ENCODE assay signal across 10 cellular contexts in the genomic region with DNA sequence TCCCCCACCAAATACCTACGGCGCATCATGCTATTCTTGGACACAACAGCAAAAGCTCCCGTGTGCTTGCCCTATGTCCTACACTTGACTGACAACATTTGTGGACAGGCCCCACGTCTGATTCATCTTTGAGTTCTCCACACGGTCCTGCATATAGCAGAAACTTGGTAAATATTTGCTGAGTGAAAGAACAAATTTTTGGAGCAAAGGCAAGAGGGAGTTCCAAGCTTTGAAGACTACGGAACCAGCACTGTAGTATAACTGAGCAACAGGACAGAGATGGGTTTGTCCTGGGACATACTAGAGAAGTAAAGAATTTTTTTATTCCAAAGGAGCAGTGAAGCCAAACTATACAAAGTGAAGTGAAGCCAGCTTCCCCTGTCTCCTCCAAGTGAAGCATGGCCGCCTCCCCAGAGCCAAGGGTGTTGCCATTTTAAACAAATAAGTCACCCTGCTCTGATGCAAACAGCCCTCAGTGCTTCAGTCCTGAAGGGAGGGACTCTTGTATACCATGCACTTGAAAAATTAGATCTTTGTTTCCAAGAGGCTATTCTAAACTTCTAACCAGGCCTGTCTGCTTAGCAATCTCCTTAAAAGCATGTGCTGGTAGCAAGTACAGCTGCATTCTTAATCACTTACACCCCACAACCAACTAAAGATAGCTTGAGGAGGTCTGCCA. TPM values are rescaled to one million over a fixed set of nuclear protein-coding genes. Genes with fewer than 3 reads are reported as not detected.
A peak's percentile ranks its signal among the peaks of the same experiment; 100 is the strongest.
DNase-seq lines count a peak whose midpoint lies in the region; ATAC-seq and TF ChIP-seq lines count a peak whose summit lies in the region.
"Had no signal": no experiment of that assay in that cellular context is flagged by ENCODE, and none has a peak within 500 bp of the region (broad histone marks: within the 10 kb centered on the region; RNA-seq: fewer than 3 reads in every experiment).

No MANE protein-coding gene starts in this region.

- CTCF ChIA-PET in HEK293 (lab: Yijun Ruan, JAX), result no interaction called here

- H3K18ac ChIP-seq in neuronal stem cell (ENCODE audit: low read length), result no peak overlapping the region

- no peak overlapping the region for H3K4ac ChIP-seq in neuronal stem cell (ENCODE audit: low read length)

- no CpG with 5 or more reads among the region's 7 CpGs for WGBS in neuronal stem cell (ENCODE audit: extremely low coverage in 2 of 2, insufficient read length in 2 of 2, insufficient replicate concordance in 1 of 2), 2 donors

- H2AK5ac ChIP-seq in neuronal stem cell (ENCODE audit: low read depth, low read length), result no peak overlapping the region

- no peak overlapping the region for H3K14ac ChIP-seq in neuronal stem cell (ENCODE audit: low read length)

- no peak overlapping the region for H2BK15ac ChIP-seq in neuronal stem cell (ENCODE audit: low read length)

- H3K4me3 ChIP-seq in HEK293 (ENCODE audit: low read depth, low read length), result no peak overlapping the region
- H3K4me3 ChIP-seq in left ventricle myocardium inferior, result no peak overlapping the region
- H3K4me3 ChIP-seq in subcutaneous abdominal adipose tissue (ENCODE audit: low read depth in 1 of 5, low read length in 5 of 5), result peak overlapping the region in 3 of 5 donors; percentile 6 to 25 (median 21)
- no peak overlapping the region for H3K4me3 ChIP-seq in neuronal stem cell (ENCODE audit: low read length in 2 of 2)
- H3K4me3 ChIP-seq: ovary had no signal

- no peak overlapping the region for H2BK5ac ChIP-seq in neuronal stem cell (ENCODE audit: low read length)

- H3K36me3 ChIP-seq in HEK293 (ENCODE audit: control insufficient read depth in 2 of 2, insufficient read depth in 1 of 2, low read length in 2 of 2), result no peaks in the 10 kb centered on the region
- H3K36me3 ChIP-seq in left ventricle myocardium inferior, result no peaks in the 10 kb centered on the region
- no peaks in the 10 kb centered on the region for H3K36me3 ChIP-seq in subcutaneous abdominal adipose tissue (ENCODE audit: control insufficient read depth in 5 of 5, insufficient read depth in 5 of 5, low read length in 5 of 5)
- H3K36me3 ChIP-seq in neuronal stem cell (replicated peaks in 1 of 2; ENCODE audit: control insufficient read depth in 2 of 2, insufficient read depth in 2 of 2, low read length in 2 of 2), result no peaks in the 10 kb centered on the region
- H3K36me3 ChIP-seq: ovary had no signal

- peaks cover 8% of the 10 kb centered on the region for H3K79me1 ChIP-seq in neuronal stem cell (ENCODE audit: low read depth, low read length)

- no peak overlapping the region for H2BK120ac ChIP-seq in neuronal stem cell (ENCODE audit: low read depth, low read length)

- ATAC-seq in GM18873 (IDR thresholded peaks at IDR 0.05; ENCODE audit: low FRiP score, unreplicated experiment), result no peak

- H3K27me3 ChIP-seq in left ventricle myocardium inferior (ENCODE audit: low read depth) (no peaks in the 10 kb centered on the region), subcutaneous abdominal adipose tissue (ENCODE audit: control insufficient read depth in 5 of 5, insufficient read depth in 4 of 5, low read length in 5 of 5) (no peaks in the 10 kb centered on the region), neuronal stem cell (ENCODE audit: control insufficient read depth in 3 of 3, insufficient read depth in 3 of 3, low read depth in 1 of 3, low read length in 3 of 3) (no peaks in the 10 kb centered on the region)
- H3K27me3 ChIP-seq: ovary had no signal

- intact Hi-C loops in left ventricle myocardium inferior (cut with micrococcal nuclease), result no loop called here

- H3K4me2 ChIP-seq in neuronal stem cell (ENCODE audit: insufficient read depth, low read length, poor library complexity, severe bottlenecking), result no peak overlapping the region

- peak; percentile 27 for DNase-seq in amniotic epithelial cell (ENCODE audit: low read depth)
- DNase-seq in left ventricle myocardium inferior, result no peak
- DNase-seq in neuronal stem cell (ENCODE audit: low spot score), result no peak
- DNase-seq in stimulated activated CD4-positive, alpha-beta T cell treated with anti-CD3 and anti-CD28 coated beads, Interleukin-1b, Interleukin-23, amount 100 ng/mL, for 48 hours, result no peak
- DNase-seq in activated effector memory CD4-positive, alpha-beta T cell treated with anti-CD3 and anti-CD28 coated beads, Interleukin-2, amount 50 U/mL, for 16 hours, result no peak
- DNase-seq: head of caudate nucleus, ovary had no signal

- no peak overlapping the region for H2AFZ ChIP-seq in neuronal stem cell (ENCODE audit: low read length)

- H2BK12ac ChIP-seq in neuronal stem cell (ENCODE audit: low read length), result no peak overlapping the region

- H4K91ac ChIP-seq in neuronal stem cell (ENCODE audit: low read depth, low read length, poor library complexity), result no peak overlapping the region

- peaks cover 22% of the 10 kb centered on the region for H3K4me1 ChIP-seq in HEK293 (ENCODE audit: control insufficient read depth, insufficient read depth, low read length)
- H3K4me1 ChIP-seq in left ventricle myocardium inferior, result peaks cover 57% of the 10 kb centered on the region
- H3K4me1 ChIP-seq in subcutaneous abdominal adipose tissue (ENCODE audit: control insufficient read depth in 5 of 5, insufficient read depth in 5 of 5, low read length in 5 of 5), result peaks cover 12 to 27% (median 17%) of the 10 kb centered on the region in 5 donors
- peaks cover 0 to 18% of the 10 kb centered on the region in 2 donors for H3K4me1 ChIP-seq in neuronal stem cell (ENCODE audit: control insufficient read depth in 2 of 2, insufficient read depth in 1 of 2, low read depth in 1 of 2, low read length in 2 of 2)

- H3K9ac ChIP-seq in subcutaneous abdominal adipose tissue (ENCODE audit: low read length in 5 of 5), result no peak overlapping the region
- no peak overlapping the region for H3K9ac ChIP-seq in neuronal stem cell (ENCODE audit: low read depth, low read length, poor library complexity)

- no peak for TF ChIP-seq CTCF in HEK293 (tag by site-specific recombination; IDR thresholded peaks at IDR 0.05)
- no peak for TF ChIP-seq CTCF in left ventricle myocardium inferior (IDR thresholded peaks at IDR 0.05; ENCODE audit: borderline replicate concordance)

- POLR2A ChIA-PET in HEK293 (lab: Yijun Ruan, JAX), result no interaction called here

- no peak overlapping the region for H4K8ac ChIP-seq in neuronal stem cell (ENCODE audit: low read depth, low read length)

- H3K23ac ChIP-seq in neuronal stem cell (ENCODE audit: low read depth, low read length, poor library complexity), result no peak overlapping the region

- H3K27ac ChIP-seq in HEK293 (ENCODE audit: extremely low read depth, low read depth, low read length), result no peak overlapping the region
- H3K27ac ChIP-seq in left ventricle myocardium inferior (replicated peaks), result peak overlapping the region; percentile 1
- H3K27ac ChIP-seq in subcutaneous abdominal adipose tissue (ENCODE audit: low read depth, low read length), result no peak overlapping the region
- H3K27ac ChIP-seq in neuronal stem cell (replicated peaks; ENCODE audit: low read length), result no peak overlapping the region
- H3K27ac ChIP-seq: ovary had no signal

- H3K9me3 ChIP-seq in HEK293 (ENCODE audit: control insufficient read depth, insufficient read depth, low read depth, low read length) (no peaks in the 10 kb centered on the region), left ventricle myocardium inferior (replicated peaks) (no peaks in the 10 kb centered on the region), subcutaneous abdominal adipose tissue (ENCODE audit: control insufficient read depth in 5 of 5, low read length in 5 of 5) (no peaks in the 10 kb centered on the region), neuronal stem cell (replicated peaks in 1 of 2; ENCODE audit: control insufficient read depth in 2 of 2, insufficient read depth in 1 of 2, low read depth in 1 of 2, low read length in 2 of 2) (peaks cover 0 to 3% of the 10 kb centered on the region in 2 donors)
- H3K9me3 ChIP-seq: ovary had no signal

TF ChIP-seq in HEK293, 187 proteins besides CTCF, POLR2A, EP300 and RAD21 (continues in another document):
- TF ChIP-seq ZNF16 (tag by site-specific recombination; IDR thresholded peaks at IDR 0.05; ENCODE audit: low read depth), result no peak
- TF ChIP-seq ZNF223 (tag by site-specific recombination; IDR thresholded peaks at IDR 0.05), result no peak
- TF ChIP-seq, protein P1, sequence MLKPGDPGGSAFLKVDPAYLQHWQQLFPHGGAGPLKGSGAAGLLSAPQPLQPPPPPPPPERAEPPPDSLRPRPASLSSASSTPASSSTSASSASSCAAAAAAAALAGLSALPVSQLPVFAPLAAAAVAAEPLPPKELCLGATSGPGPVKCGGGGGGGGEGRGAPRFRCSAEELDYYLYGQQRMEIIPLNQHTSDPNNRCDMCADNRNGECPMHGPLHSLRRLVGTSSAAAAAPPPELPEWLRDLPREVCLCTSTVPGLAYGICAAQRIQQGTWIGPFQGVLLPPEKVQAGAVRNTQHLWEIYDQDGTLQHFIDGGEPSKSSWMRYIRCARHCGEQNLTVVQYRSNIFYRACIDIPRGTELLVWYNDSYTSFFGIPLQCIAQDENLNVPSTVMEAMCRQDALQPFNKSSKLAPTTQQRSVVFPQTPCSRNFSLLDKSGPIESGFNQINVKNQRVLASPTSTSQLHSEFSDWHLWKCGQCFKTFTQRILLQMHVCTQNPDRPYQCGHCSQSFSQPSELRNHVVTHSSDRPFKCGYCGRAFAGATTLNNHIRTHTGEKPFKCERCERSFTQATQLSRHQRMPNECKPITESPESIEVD (tag by site-specific recombination; IDR thresholded peaks at IDR 0.05), result no peak
- TF ChIP-seq, protein P2, sequence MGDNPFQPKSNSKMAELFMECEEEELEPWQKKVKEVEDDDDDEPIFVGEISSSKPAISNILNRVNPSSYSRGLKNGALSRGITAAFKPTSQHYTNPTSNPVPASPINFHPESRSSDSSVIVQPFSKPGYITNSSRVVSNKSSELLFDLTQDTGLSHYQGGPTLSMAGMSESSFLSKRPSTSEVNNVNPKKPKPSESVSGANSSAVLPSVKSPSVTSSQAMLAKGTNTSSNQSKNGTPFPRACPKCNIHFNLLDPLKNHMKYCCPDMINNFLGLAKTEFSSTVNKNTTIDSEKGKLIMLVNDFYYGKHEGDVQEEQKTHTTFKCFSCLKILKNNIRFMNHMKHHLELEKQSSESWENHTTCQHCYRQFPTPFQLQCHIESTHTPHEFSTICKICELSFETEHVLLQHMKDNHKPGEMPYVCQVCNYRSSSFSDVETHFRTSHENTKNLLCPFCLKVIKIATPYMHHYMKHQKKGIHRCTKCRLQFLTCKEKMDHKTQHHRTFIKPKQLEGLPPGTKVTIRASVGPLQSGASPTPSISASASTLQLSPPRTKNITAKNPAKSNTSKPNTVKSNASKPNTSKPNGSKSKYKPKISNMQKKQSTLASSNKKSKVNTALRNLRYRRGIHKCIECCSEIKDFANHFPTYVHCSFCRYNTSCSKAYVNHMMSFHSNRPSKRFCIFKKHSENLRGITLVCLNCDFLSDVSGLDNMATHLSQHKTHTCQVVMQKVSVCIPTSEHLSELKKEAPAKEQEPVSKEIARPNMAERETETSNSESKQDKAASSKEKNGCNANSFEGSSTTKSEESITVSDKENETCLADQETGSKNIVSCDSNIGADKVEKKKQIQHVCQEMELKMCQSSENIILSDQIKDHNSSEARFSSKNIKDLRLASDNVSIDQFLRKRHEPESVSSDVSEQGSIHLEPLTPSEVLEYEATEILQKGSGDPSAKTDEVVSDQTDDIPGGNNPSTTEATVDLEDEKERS (tag by site-specific recombination; IDR thresholded peaks at IDR 0.05), result no peak

RNA-seq across cellular contexts. Expression of a gene that starts 35.9 kb away (rescaled TPM):
- 18.9 TPM for total RNA-seq in left ventricle myocardium inferior
- 27.8 TPM for polyA plus RNA-seq in neuronal stem cell (2013, experiment 1 of 2)
- 28.2 TPM for polyA plus RNA-seq in neuronal stem cell (2013, experiment 2 of 2)

Comparison
In these comparisons a context has a peak if more than half of its experiments do, and no peak if none do; other contexts are left out.
1. H3K4me3 ChIP-seq: peak in subcutaneous abdominal adipose tissue (3 of 5); none in HEK293 (single experiment), left ventricle myocardium inferior (single experiment) and neuronal stem cell (0 of 2).